Comparison of ENCODE assay signal across 1 cellular context in the genomic region with DNA sequence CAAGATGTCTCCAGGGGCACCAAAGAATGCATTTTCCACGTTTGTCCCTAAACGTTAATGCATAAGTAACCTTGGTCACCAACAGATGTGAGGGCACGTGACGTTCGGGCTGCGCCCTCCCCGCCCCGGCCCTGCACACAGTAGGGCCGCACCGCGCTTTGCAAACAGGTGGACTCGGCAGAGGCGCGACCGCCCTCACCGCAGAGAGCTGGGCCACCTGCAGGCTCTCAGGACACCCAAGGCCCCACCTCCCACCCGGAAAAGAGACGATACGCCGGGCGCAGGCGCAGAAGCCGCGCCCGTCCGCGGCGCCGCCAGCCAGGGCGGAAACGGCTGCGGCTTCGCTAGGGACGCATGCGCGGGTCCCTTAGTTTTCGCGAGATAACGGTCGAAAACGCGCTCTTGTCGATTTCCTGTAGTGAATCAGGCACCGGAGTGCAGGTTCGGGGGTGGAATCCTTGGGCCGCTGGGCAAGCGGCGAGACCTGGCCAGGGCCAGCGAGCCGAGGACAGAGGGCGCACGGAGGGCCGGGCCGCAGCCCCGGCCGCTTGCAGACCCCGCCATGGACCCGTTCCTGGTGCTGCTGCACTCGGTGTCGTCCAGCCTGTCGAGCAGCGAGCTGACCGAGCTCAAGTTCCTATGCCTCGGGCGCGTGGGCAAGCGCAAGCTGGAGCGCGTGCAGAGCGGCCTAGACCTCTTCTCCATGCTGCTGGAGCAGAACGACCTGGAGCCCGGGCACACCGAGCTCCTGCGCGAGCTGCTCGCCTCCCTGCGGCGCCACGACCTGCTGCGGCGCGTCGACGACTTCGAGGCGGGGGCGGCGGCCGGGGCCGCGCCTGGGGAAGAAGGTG.
TF ChIP-seq lines count a peak whose summit lies in the region.

A gene with protein sequence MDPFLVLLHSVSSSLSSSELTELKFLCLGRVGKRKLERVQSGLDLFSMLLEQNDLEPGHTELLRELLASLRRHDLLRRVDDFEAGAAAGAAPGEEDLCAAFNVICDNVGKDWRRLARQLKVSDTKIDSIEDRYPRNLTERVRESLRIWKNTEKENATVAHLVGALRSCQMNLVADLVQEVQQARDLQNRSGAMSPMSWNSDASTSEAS (plus strand): TSS at position 399 of the 851 bp plus-strand sequence. CDS start 164 bp downstream, at position 563.

TF ChIP-seq in HepG2, 621 proteins besides CTCF, POLR2A, EP300 and RAD21 (continued from another document and continues in another):
- TF ChIP-seq, protein P1, sequence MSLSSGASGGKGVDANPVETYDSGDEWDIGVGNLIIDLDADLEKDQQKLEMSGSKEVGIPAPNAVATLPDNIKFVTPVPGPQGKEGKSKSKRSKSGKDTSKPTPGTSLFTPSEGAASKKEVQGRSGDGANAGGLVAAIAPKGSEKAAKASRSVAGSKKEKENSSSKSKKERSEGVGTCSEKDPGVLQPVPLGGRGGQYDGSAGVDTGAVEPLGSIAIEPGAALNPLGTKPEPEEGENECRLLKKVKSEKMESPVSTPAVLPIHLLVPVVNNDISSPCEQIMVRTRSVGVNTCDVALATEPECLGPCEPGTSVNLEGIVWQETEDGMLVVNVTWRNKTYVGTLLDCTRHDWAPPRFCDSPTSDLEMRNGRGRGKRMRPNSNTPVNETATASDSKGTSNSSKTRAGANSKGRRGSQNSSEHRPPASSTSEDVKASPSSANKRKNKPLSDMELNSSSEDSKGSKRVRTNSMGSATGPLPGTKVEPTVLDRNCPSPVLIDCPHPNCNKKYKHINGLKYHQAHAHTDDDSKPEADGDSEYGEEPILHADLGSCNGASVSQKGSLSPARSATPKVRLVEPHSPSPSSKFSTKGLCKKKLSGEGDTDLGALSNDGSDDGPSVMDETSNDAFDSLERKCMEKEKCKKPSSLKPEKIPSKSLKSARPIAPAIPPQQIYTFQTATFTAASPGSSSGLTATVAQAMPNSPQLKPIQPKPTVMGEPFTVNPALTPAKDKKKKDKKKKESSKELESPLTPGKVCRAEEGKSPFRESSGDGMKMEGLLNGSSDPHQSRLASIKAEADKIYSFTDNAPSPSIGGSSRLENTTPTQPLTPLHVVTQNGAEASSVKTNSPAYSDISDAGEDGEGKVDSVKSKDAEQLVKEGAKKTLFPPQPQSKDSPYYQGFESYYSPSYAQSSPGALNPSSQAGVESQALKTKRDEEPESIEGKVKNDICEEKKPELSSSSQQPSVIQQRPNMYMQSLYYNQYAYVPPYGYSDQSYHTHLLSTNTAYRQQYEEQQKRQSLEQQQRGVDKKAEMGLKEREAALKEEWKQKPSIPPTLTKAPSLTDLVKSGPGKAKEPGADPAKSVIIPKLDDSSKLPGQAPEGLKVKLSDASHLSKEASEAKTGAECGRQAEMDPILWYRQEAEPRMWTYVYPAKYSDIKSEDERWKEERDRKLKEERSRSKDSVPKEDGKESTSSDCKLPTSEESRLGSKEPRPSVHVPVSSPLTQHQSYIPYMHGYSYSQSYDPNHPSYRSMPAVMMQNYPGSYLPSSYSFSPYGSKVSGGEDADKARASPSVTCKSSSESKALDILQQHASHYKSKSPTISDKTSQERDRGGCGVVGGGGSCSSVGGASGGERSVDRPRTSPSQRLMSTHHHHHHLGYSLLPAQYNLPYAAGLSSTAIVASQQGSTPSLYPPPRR (CRISPR knock-in tag; IDR thresholded peaks at IDR 0.05; ENCODE audit: borderline replicate concordance): no peak
- TF ChIP-seq CEBPG (CRISPR knock-in tag; IDR thresholded peaks at IDR 0.05) (no peak), ZNF737 (CRISPR knock-in tag; IDR thresholded peaks at IDR 0.05; ENCODE audit: borderline replicate concordance) (no peak), RFX1 (IDR thresholded peaks at IDR 0.05) (no peak), DNMT3B (CRISPR knock-in tag; conservative IDR thresholded peaks at IDR 0.05) (no peak), KDM5A (IDR thresholded peaks at IDR 0.05; ENCODE audit: borderline replicate concordance, low read length) (peak; percentile 75), ARNT (IDR thresholded peaks at IDR 0.05) (no peak), EHMT2 (IDR thresholded peaks at IDR 0.05; ENCODE audit: borderline replicate concordance, low read depth, low read length) (no peak), NKX3-1 (CRISPR knock-in tag; IDR thresholded peaks at IDR 0.05) (peak; percentile 80), CHD4 (IDR thresholded peaks at IDR 0.05; ENCODE audit: borderline replicate concordance, low read length) (0 out of 2 replicates have a peak, but pooled peaks have one; percentile 54), TEAD2 (CRISPR knock-in tag; IDR thresholded peaks at IDR 0.05) (no peak), REXO4 (CRISPR knock-in tag; IDR thresholded peaks at IDR 0.05; ENCODE audit: borderline replicate concordance) (no peak), TBX3 (IDR thresholded peaks at IDR 0.05; ENCODE audit: borderline replicate concordance) (no peak), ATF1 (CRISPR knock-in tag; IDR thresholded peaks at IDR 0.05) (no peak), NBN (conservative IDR thresholded peaks at IDR 0.05) (no peak), SRY (CRISPR knock-in tag; IDR thresholded peaks at IDR 0.05) (no peak), DMAP1 (CRISPR knock-in tag; IDR thresholded peaks at IDR 0.05) (peak; percentile 60; the same call in 1 of the 2 replicates), GABPA (IDR thresholded peaks at IDR 0.05; ENCODE audit: low read depth, low read length) (no peak), GABPA (CRISPR knock-in tag; IDR thresholded peaks at IDR 0.05; ENCODE audit: low read depth) (peak; percentile 78), GATAD2A (CRISPR knock-in tag; IDR thresholded peaks at IDR 0.05) (no peak), ZNF367 (CRISPR knock-in tag; IDR thresholded peaks at IDR 0.05; ENCODE audit: borderline replicate concordance) (no peak), ZBTB7B (CRISPR knock-in tag; IDR thresholded peaks at IDR 0.05) (no peak), SOX13 (IDR thresholded peaks at IDR 0.05) (no peak), SOX13 (CRISPR knock-in tag; conservative IDR thresholded peaks at IDR 0.05 in 1 of 2, IDR thresholded peaks at IDR 0.05 in 1 of 2) (no peak), MXD4 (CRISPR knock-in tag; IDR thresholded peaks at IDR 0.05) (no peak), FOXO1 (CRISPR knock-in tag; IDR thresholded peaks at IDR 0.05) (peak; percentile 13; the same call in 1 of the 2 replicates), NR2C2 (CRISPR knock-in tag; IDR thresholded peaks at IDR 0.05; ENCODE audit: borderline replicate concordance) (0 out of 2 replicates have a peak, but pooled peaks have one; percentile 44), ATF7 (IDR thresholded peaks at IDR 0.05) (no peak), ATF7 (CRISPR knock-in tag; IDR thresholded peaks at IDR 0.05) (no peak), MAZ (IDR thresholded peaks at IDR 0.05; ENCODE audit: borderline replicate concordance, low read depth, low read length) (no peak), MAZ (CRISPR knock-in tag; IDR thresholded peaks at IDR 0.05; ENCODE audit: low read depth) (peak; percentile 77), ZMYM4 (CRISPR knock-in tag; IDR thresholded peaks at IDR 0.05) (peak; percentile 67; the same call in 1 of the 2 replicates), ZFP36L2 (CRISPR knock-in tag; IDR thresholded peaks at IDR 0.05) (no peak), EEA1 (CRISPR knock-in tag; IDR thresholded peaks at IDR 0.05; ENCODE audit: borderline replicate concordance) (peak; percentile 64; the same call in 1 of the 2 replicates), KLF9 (CRISPR knock-in tag; IDR thresholded peaks at IDR 0.05; ENCODE audit: low read depth) (no peak), ZNF839 (CRISPR knock-in tag; IDR thresholded peaks at IDR 0.05; ENCODE audit: borderline replicate concordance) (no peak), FOXJ3 (CRISPR knock-in tag; IDR thresholded peaks at IDR 0.05; ENCODE audit: borderline replicate concordance) (no peak), CCAR2 (optimal IDR thresholded peaks at IDR 0.05; ENCODE audit: low read depth, low read length) (no peak), ZNF775 (CRISPR knock-in tag; IDR thresholded peaks at IDR 0.05; ENCODE audit: borderline replicate concordance) (no peak)
- TF ChIP-seq, protein P2, sequence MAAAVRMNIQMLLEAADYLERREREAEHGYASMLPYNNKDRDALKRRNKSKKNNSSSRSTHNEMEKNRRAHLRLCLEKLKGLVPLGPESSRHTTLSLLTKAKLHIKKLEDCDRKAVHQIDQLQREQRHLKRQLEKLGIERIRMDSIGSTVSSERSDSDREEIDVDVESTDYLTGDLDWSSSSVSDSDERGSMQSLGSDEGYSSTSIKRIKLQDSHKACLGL (CRISPR knock-in tag; IDR thresholded peaks at IDR 0.05): peak; percentile 75; the same call in 1 of the 2 replicates
- TF ChIP-seq, protein P3, sequence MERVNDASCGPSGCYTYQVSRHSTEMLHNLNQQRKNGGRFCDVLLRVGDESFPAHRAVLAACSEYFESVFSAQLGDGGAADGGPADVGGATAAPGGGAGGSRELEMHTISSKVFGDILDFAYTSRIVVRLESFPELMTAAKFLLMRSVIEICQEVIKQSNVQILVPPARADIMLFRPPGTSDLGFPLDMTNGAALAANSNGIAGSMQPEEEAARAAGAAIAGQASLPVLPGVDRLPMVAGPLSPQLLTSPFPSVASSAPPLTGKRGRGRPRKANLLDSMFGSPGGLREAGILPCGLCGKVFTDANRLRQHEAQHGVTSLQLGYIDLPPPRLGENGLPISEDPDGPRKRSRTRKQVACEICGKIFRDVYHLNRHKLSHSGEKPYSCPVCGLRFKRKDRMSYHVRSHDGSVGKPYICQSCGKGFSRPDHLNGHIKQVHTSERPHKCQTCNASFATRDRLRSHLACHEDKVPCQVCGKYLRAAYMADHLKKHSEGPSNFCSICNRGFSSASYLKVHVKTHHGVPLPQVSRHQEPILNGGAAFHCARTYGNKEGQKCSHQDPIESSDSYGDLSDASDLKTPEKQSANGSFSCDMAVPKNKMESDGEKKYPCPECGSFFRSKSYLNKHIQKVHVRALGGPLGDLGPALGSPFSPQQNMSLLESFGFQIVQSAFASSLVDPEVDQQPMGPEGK (CRISPR knock-in tag; IDR thresholded peaks at IDR 0.05): peak; percentile 40; the same call in 1 of the 2 replicates
- TF ChIP-seq, protein P4, sequence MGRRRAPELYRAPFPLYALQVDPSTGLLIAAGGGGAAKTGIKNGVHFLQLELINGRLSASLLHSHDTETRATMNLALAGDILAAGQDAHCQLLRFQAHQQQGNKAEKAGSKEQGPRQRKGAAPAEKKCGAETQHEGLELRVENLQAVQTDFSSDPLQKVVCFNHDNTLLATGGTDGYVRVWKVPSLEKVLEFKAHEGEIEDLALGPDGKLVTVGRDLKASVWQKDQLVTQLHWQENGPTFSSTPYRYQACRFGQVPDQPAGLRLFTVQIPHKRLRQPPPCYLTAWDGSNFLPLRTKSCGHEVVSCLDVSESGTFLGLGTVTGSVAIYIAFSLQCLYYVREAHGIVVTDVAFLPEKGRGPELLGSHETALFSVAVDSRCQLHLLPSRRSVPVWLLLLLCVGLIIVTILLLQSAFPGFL (CRISPR knock-in tag; IDR thresholded peaks at IDR 0.05): 0 out of 2 replicates have a peak, but pooled peaks have one; percentile 42
- TF ChIP-seq, protein P5, sequence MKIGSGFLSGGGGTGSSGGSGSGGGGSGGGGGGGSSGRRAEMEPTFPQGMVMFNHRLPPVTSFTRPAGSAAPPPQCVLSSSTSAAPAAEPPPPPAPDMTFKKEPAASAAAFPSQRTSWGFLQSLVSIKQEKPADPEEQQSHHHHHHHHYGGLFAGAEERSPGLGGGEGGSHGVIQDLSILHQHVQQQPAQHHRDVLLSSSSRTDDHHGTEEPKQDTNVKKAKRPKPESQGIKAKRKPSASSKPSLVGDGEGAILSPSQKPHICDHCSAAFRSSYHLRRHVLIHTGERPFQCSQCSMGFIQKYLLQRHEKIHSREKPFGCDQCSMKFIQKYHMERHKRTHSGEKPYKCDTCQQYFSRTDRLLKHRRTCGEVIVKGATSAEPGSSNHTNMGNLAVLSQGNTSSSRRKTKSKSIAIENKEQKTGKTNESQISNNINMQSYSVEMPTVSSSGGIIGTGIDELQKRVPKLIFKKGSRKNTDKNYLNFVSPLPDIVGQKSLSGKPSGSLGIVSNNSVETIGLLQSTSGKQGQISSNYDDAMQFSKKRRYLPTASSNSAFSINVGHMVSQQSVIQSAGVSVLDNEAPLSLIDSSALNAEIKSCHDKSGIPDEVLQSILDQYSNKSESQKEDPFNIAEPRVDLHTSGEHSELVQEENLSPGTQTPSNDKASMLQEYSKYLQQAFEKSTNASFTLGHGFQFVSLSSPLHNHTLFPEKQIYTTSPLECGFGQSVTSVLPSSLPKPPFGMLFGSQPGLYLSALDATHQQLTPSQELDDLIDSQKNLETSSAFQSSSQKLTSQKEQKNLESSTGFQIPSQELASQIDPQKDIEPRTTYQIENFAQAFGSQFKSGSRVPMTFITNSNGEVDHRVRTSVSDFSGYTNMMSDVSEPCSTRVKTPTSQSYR (CRISPR knock-in tag; IDR thresholded peaks at IDR 0.05; ENCODE audit: borderline replicate concordance): peak; percentile 92
- TF ChIP-seq, protein P6, sequence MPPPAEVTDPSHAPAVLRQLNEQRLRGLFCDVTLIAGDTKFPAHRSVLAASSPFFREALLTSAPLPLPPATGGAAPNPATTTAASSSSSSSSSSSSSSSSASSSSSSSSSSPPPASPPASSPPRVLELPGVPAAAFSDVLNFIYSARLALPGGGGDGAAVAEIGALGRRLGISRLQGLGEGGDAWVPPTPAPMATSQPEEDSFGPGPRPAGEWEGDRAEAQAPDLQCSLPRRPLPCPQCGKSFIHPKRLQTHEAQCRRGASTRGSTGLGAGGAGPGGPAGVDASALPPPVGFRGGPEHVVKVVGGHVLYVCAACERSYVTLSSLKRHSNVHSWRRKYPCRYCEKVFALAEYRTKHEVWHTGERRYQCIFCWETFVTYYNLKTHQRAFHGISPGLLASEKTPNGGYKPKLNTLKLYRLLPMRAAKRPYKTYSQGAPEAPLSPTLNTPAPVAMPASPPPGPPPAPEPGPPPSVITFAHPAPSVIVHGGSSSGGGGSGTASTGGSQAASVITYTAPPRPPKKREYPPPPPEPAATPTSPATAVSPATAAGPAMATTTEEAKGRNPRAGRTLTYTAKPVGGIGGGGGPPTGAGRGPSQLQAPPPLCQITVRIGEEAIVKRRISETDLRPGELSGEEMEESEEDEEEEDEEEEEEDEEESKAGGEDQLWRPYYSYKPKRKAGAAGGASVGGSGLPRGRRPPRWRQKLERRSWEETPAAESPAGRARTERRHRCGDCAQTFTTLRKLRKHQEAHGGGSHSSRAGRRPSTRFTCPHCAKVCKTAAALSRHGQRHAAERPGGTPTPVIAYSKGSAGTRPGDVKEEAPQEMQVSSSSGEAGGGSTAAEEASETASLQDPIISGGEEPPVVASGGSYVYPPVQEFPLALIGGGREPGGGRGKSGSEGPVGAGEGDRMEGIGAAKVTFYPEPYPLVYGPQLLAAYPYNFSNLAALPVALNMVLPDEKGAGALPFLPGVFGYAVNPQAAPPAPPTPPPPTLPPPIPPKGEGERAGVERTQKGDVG (CRISPR knock-in tag; IDR thresholded peaks at IDR 0.05; ENCODE audit: borderline replicate concordance): 0 out of 2 replicates have a peak, but pooled peaks have one; percentile 63
- TF ChIP-seq, protein P7, sequence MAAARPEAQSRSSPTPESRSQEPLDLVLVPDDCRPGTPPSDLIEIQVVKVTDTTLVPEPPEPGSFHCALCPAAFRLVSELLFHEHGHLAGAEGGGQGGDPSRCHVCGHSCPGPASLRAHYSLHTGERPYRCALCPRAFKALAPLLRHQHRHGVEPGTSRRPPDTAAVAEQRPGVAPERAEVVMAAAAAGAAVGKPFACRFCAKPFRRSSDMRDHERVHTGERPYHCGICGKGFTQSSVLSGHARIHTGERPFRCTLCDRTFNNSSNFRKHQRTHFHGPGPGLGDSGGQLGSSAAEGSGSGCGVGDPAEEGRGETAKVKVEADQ (CRISPR knock-in tag; IDR thresholded peaks at IDR 0.05; ENCODE audit: borderline replicate concordance): 0 out of 2 replicates have a peak, but pooled peaks have one; percentile 31
- TF ChIP-seq, protein P8, sequence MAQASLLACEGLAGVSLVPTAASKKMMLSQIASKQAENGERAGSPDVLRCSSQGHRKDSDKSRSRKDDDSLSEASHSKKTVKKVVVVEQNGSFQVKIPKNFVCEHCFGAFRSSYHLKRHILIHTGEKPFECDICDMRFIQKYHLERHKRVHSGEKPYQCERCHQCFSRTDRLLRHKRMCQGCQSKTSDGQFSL (CRISPR knock-in tag; IDR thresholded peaks at IDR 0.05): no peak; the same call in 1 of the 2 replicates
